7 cellular contexts compared by ENCODE assay signal in genomic region chr3:15186453-15187164, GRCh38. TPM values are rescaled to one million over a fixed set of nuclear protein-coding genes. Genes with fewer than 3 reads are reported as not detected.
A peak's percentile ranks its signal among the peaks of the same experiment; 100 is the strongest.
DNase-seq lines count a peak whose midpoint lies in the region; ATAC-seq, FAIRE-seq and TF ChIP-seq lines count a peak whose summit lies in the region.
"Not testable (repeated sequence)": the region's sequence is repeated elsewhere in the genome, so short reads cannot be mapped to it uniquely, and the experiment has no call there.

No MANE protein-coding gene starts in this region.

- not testable (repeated sequence) for FAIRE-seq in K562 (lab: Jason Lieb, UNC)

- peak overlapping the region; percentile 72 to 90; a peak in 3 of 4 replicates for H3K9ac ChIP-seq in K562 (ENCODE audit: insufficient read depth in 1 of 2, low read depth in 2 of 2, low read length in 2 of 2)

- WGBS in K562 (ENCODE audit: insufficient coverage, low coverage, missing lambda C conversion rate) = 6% methylated on average over 9 of the region's 33 CpGs

- in situ Hi-C loops in Panc1 (cut with HindIII; ENCODE audit: low pct_unique_long_range_greater_than_20kb, low sequenced_read_pairs); K562 (cut with MboI): not testable (repeated sequence)

- H3K4me3 ChIP-seq in Caco-2 (ENCODE audit: low read depth, low read length) = peak overlapping the region; percentile 51
- H3K4me3 ChIP-seq in Panc1 (ENCODE audit: low read depth in 2 of 2, low read length in 2 of 2) = peak overlapping the region; percentile 37 to 50
- peak overlapping the region; percentile 48 for H3K4me3 ChIP-seq in K562

- H3K36me3 Mint-ChIP-seq in Caco-2 (ENCODE audit: insufficient read depth, unreplicated experiment); nephron progenitor cell (ENCODE audit: low read depth): not testable (repeated sequence)

- H3K27ac Mint-ChIP-seq in Caco-2 (ENCODE audit: unreplicated experiment) = peak overlapping the region; percentile 94
- H3K27ac Mint-ChIP-seq in nephron progenitor cell = peak overlapping the region; percentile 15

- not testable (repeated sequence) for H3K27ac ChIP-seq in Panc1 (ENCODE audit: low read length)
- peak overlapping the region; percentile 82 for H3K27ac ChIP-seq in K562 (ENCODE audit: extremely low read depth, low read depth, low read length)

- H3K9me1 ChIP-seq in K562 (ENCODE audit: control insufficient read depth, insufficient read depth, low read length) = not testable (repeated sequence)

- H3K4me2 ChIP-seq in K562 (ENCODE audit: insufficient read depth, low read length) = peak overlapping the region; percentile 77

- not testable (repeated sequence) for H3K79me2 ChIP-seq in K562 (ENCODE audit: control insufficient read depth, insufficient read depth, low read length)

- ATAC-seq in Panc1 = not testable (repeated sequence)
- peak; percentile 81 for ATAC-seq in K562

- POLR2A ChIA-PET in Caco-2 (lab: Charles Lee); Panc1 (lab: Charles Lee): not testable (repeated sequence)
- POLR2A ChIA-PET in HEK293T (lab: Yijun Ruan, JAX) (interaction anchor here (1.5 kb wide), 1 partner anchor 19 kb away, joined by 3 read pairs; the partner anchor contains the start of gene CAPN7), K562 (lab: Yijun Ruan, JAX) (interaction anchor here (0.6 to 1.4 kb wide), 4 partner anchors 10 to 68 kb away, joined by 3 to 6 read pairs (median 3); no protein-coding TSS in a partner anchor)

- H3K9me3 Mint-ChIP-seq in Caco-2 (ENCODE audit: unreplicated experiment); nephron progenitor cell: not testable (repeated sequence)

- CTCF ChIA-PET in Caco-2 (lab: Charles Lee); HEK293T (lab: Yijun Ruan, JAX); Panc1 (lab: Charles Lee); K562 (lab: Yijun Ruan, JAX; ENCODE audit: low intra/inter-chr PET ratio): not testable (repeated sequence)

- peak overlapping the region; percentile 92 for H3K4me3 Mint-ChIP-seq in Caco-2 (ENCODE audit: unreplicated experiment)
- H3K4me3 Mint-ChIP-seq in nephron progenitor cell = not testable (repeated sequence)

- not testable (repeated sequence) for H3K4me1 Mint-ChIP-seq in Caco-2 (ENCODE audit: low read depth, unreplicated experiment); nephron progenitor cell

- not testable (repeated sequence) for H3K27me3 Mint-ChIP-seq in Caco-2 (ENCODE audit: insufficient read depth, unreplicated experiment); nephron progenitor cell (ENCODE audit: low read depth, poor library complexity)

- TF ChIP-seq EP300 in K562 (IDR thresholded peaks at IDR 0.05; ENCODE audit: low read length) = not testable (repeated sequence)

- peak; percentile 73 for TF ChIP-seq POLR2A in K562 (conservative IDR thresholded peaks at IDR 0.05)

- peak; percentile 49 to 53 for DNase-seq in Caco-2
- not testable (repeated sequence) for DNase-seq in HEK293T (ENCODE audit: extremely low spot score); Panc1 (ENCODE audit: low read depth, low spot score); nephron progenitor cell
- DNase-seq in NCI-H146 (lab: John Stamatoyannopoulos, UW) = peak; percentile 2
- peak; percentile 33 for DNase-seq in NCI-H748 (lab: John Stamatoyannopoulos, UW; ENCODE audit: unreplicated experiment)
- DNase-seq in K562 (ENCODE audit: extremely low read depth in 1 of 4, low spot score in 3 of 4) = peak in 1 of 4 experiments; percentile 39

- peak overlapping the region; percentile 97 for H2AFZ ChIP-seq in K562 (ENCODE audit: low read depth, low read length)

- H4K20me1 ChIP-seq in K562 (replicated peaks; ENCODE audit: control insufficient read depth, insufficient read depth, low read length) = not testable (repeated sequence)

- not testable (repeated sequence) for TF ChIP-seq CTCF in Caco-2 (IDR thresholded peaks at IDR 0.05; ENCODE audit: insufficient read depth in 1 of 2, low read depth in 1 of 2, low read length in 1 of 2, severe bottlenecking in 1 of 2, unreplicated experiment in 1 of 2); Panc1 (IDR thresholded peaks at IDR 0.05); K562 (IDR thresholded peaks at IDR 0.05 in 2 of 3, conservative IDR thresholded peaks at IDR 0.05 in 1 of 3; ENCODE audit: insufficient read depth in 2 of 3, low read depth in 1 of 3, low read length in 3 of 3); nephron progenitor cell (IDR thresholded peaks at IDR 0.05)

- intact Hi-C loops in Caco-2 (cut with micrococcal nuclease; ENCODE audit: unreplicated experiment); Panc1 (cut with micrococcal nuclease; ENCODE audit: unreplicated experiment); K562 (cut with micrococcal nuclease): not testable (repeated sequence)

- not testable (repeated sequence) for H3K27me3 ChIP-seq in Caco-2 (replicated peaks; ENCODE audit: control insufficient read depth, insufficient read depth, low read length); Panc1 (ENCODE audit: control insufficient read depth, insufficient read depth, low read length); K562 (ENCODE audit: control insufficient read depth in 2 of 2, insufficient read depth in 2 of 2, low read length in 2 of 2)

- H3K4me1 ChIP-seq in Caco-2; Panc1 (ENCODE audit: control insufficient read depth, insufficient read depth, low read length); K562 (replicated peaks in 1 of 2; ENCODE audit: control insufficient read depth in 2 of 2, insufficient read depth in 2 of 2, low read length in 2 of 2): not testable (repeated sequence)

- H3K36me3 ChIP-seq in Caco-2 (ENCODE audit: control insufficient read depth, insufficient read depth, low read length); Panc1 (ENCODE audit: control insufficient read depth, insufficient read depth, low read length); K562 (ENCODE audit: control insufficient read depth, insufficient read depth, low read length): not testable (repeated sequence)

- TF ChIP-seq RAD21 in K562 (CRISPR knock-in tag; conservative IDR thresholded peaks at IDR 0.05 in 1 of 2, IDR thresholded peaks at IDR 0.05 in 1 of 2) = not testable (repeated sequence)

- TSS peak; percentile 67 for BruUV-seq in Caco-2 (replicated peaks; lab: Mats Ljungman, UMichigan)
- BruUV-seq in Panc1 (replicated peaks; lab: Mats Ljungman, UMichigan) = not testable (repeated sequence)
- BruUV-seq in K562 (replicated peaks; lab: Mats Ljungman, UMichigan) = TSS peak; percentile 68

- not testable (repeated sequence) for H3K9me3 ChIP-seq in Caco-2; Panc1 (ENCODE audit: control insufficient read depth, insufficient read depth, low read depth, low read length); K562 (replicated peaks; ENCODE audit: control insufficient read depth, insufficient read depth, low read depth, low read length)

TF ChIP-seq in HEK293T, 16 proteins besides CTCF, POLR2A, EP300 and RAD21:
- TF ChIP-seq L3MBTL2 (conservative IDR thresholded peaks at IDR 0.05) = peak; percentile 68
- peak; percentile 61 for TF ChIP-seq NFRKB (IDR thresholded peaks at IDR 0.05)

TF ChIP-seq in K562, 482 proteins besides CTCF, POLR2A, EP300 and RAD21 (continues in another document):
- TF ChIP-seq TEAD4 (IDR thresholded peaks at IDR 0.05; ENCODE audit: low read length) (0 out of 2 replicates have a peak, but pooled peaks have one; percentile 16), MNT (conservative IDR thresholded peaks at IDR 0.05) (peak in 1 of 2 experiments; percentile 65; a peak in 1 of 4 replicates), CTBP1 (IDR thresholded peaks at IDR 0.05; ENCODE audit: borderline replicate concordance) (peak; percentile 32; the same call in 1 of the 2 replicates)
- not testable (repeated sequence) for TF ChIP-seq TEAD4 (CRISPR knock-in tag; IDR thresholded peaks at IDR 0.05; ENCODE audit: borderline replicate concordance)

RNA-seq across cellular contexts. Expression of gene CAPN7, which starts 19.4 kb away (rescaled TPM):
- 37.0 and 40.3 TPM in 2 replicates for total RNA-seq in Caco-2 (2022)
- 26.5 TPM for total RNA-seq in Panc1 (2021; ENCODE audit: unreplicated experiment)
- polyA plus RNA-seq in Panc1 (2012; ENCODE audit: insufficient read length) = 11.0 TPM
- 37.7 and 89.2 TPM in 2 replicates for total RNA-seq in K562 (2011; cell fraction: chromatin; rRNA removed; ENCODE audit: low replicate concordance)
- 26.5 and 27.1 TPM in 2 replicates for total RNA-seq in K562 (2011; cell fraction: nucleolus; rRNA removed)
- total RNA-seq in K562 (2011; cell fraction: nucleoplasm; rRNA removed) = 32.0 and 50.1 TPM in 2 replicates
- total RNA-seq in K562 (2014; rRNA removed) = 27.0 and 32.7 TPM in 2 replicates
- total RNA-seq in K562 (2014; rRNA removed; fragmentation: Illumina TruSeq; extraction: Trizol) = 33.4 and 35.3 TPM in 2 replicates
- total RNA-seq in K562 (2015; rRNA removed; fragmentation: Illumina TruSeq; extraction: Trizol) = 31.7 and 37.5 TPM in 2 replicates
- total RNA-seq in K562 (2021) = 42.6 and 42.7 TPM in 2 replicates
- polyA plus RNA-seq in K562 (2011; rRNA removed) = 28.1 and 36.4 TPM in 2 replicates
- 17.9 and 20.3 TPM in 2 replicates for polyA plus RNA-seq in K562 (2011; cell fraction: cytosol; rRNA removed)
- 29.4 and 33.3 TPM in 2 replicates for polyA plus RNA-seq in K562 (2011; cell fraction: nucleus; rRNA removed)
- 19.3 and 25.7 TPM in 2 replicates for polyA plus RNA-seq in K562 (2012)
- polyA plus RNA-seq in K562 (2014; fragmentation: Illumina TruSeq; extraction: Trizol) = 24.8 and 32.6 TPM in 2 replicates
- 1 to 10 TPM; 6.5 to 10.0 TPM for polyA plus RNA-seq in K562 (2014; fragmentation: Nextera tagmentation; extraction: Ambion mirVana)
- 23.3 TPM in 2 replicates for polyA plus RNA-seq in K562 (2014; rRNA removed)
- polyA minus RNA-seq in K562 (2011; rRNA and poly(A)+ RNA removed) = 50.3 and 54.6 TPM in 2 replicates
- polyA minus RNA-seq in K562 (2011; cell fraction: cytosol; rRNA and poly(A)+ RNA removed) = 24.0 and 25.2 TPM in 2 replicates
- 40.5 and 64.5 TPM in 2 replicates for polyA minus RNA-seq in K562 (2011; cell fraction: nucleus; rRNA and poly(A)+ RNA removed)
